ENCODE assay signal across 26 cellular contexts in genomic region chr15:93438310-93438709, GRCh38.
A peak's percentile ranks its signal among the peaks of the same experiment; 100 is the strongest.
DNase-seq lines count a peak whose midpoint lies in the region; ATAC-seq, FAIRE-seq and TF ChIP-seq lines count a peak whose summit lies in the region.
"Had no signal": no experiment of that assay in that cellular context is flagged by ENCODE, and none has a peak within 500 bp of the region (broad histone marks: within the 10 kb centered on the region; RNA-seq: fewer than 3 reads in every experiment).

No MANE protein-coding gene starts in this region.

- FAIRE-seq in HepG2 (lab: Jason Lieb, UNC), result no peak
- no peak for FAIRE-seq in H1 (lab: Jason Lieb, UNC)
- FAIRE-seq: A549, D721Med, GM12878, GM19239 had no signal

- peaks cover 18% of the 10 kb centered on the region for H3K27me3 Mint-ChIP-seq in activated CD4-positive, alpha-beta memory T cell treated with anti-CD3 and anti-CD28 coated beads for 36 hours

- H3K4me3 Mint-ChIP-seq in activated CD4-positive, alpha-beta memory T cell treated with anti-CD3 and anti-CD28 coated beads for 36 hours, result no peak overlapping the region
- H3K4me3 Mint-ChIP-seq: CD14-positive monocyte; CD4-positive, alpha-beta T cell; CD8-positive, alpha-beta memory T cell had no signal

- no peak overlapping the region for H3K18ac ChIP-seq in H1 (ENCODE audit: extremely low read depth, low read length)
- H3K18ac ChIP-seq in mesendoderm (ENCODE audit: low read length), result no peak overlapping the region

- DNase-seq in HepG2 (ENCODE audit: low spot score), result no peak
- DNase-seq in right lobe of liver, result no peak
- no peak for DNase-seq in H1 (ENCODE audit: low read depth in 1 of 2, low spot score in 2 of 2)
- peak; percentile 33 for DNase-seq in mesendoderm
- no peak for DNase-seq in activated CD4-positive, alpha-beta memory T cell treated with anti-CD3 and anti-CD28 coated beads for 36 hours
- DNase-seq: 8988T; ACHN; AML-193; BE2C; CD4-positive, alpha-beta T cell; CD8-positive, alpha-beta memory T cell; DMS 273 treated with DMSO at 0.1 percent for 48 hours; DMS79; EL; GDM1; GOT3; H7 had no signal

- H3K4me2 ChIP-seq in HepG2 (ENCODE audit: low read depth, low read length) (no peak overlapping the region), H1 (ENCODE audit: insufficient read depth in 1 of 2, low read depth in 2 of 2, low read length in 2 of 2) (no peak overlapping the region), mesendoderm (ENCODE audit: low read length) (no peak overlapping the region)
- H3K4me2 ChIP-seq: A549; BLaER1 treated with 17β-estradiol and CSF1 and Interleukin-3, amounts not matched to agents 10 nM and 100 nM had no signal

- H4K91ac ChIP-seq in H1 (replicated peaks; ENCODE audit: insufficient read length, low read length), result no peak overlapping the region

- no peaks in the 10 kb centered on the region for H3K4me1 Mint-ChIP-seq in activated CD4-positive, alpha-beta memory T cell treated with anti-CD3 and anti-CD28 coated beads for 36 hours (ENCODE audit: low read depth)
- H3K4me1 Mint-ChIP-seq: CD14-positive monocyte; CD8-positive, alpha-beta memory T cell had no signal

- H3K23me2 ChIP-seq in H1 (ENCODE audit: low read depth, low read length), result no peaks in the 10 kb centered on the region

- no peaks in the 10 kb centered on the region for H3K36me3 Mint-ChIP-seq in activated CD4-positive, alpha-beta memory T cell treated with anti-CD3 and anti-CD28 coated beads for 36 hours
- H3K36me3 Mint-ChIP-seq: CD14-positive monocyte; CD8-positive, alpha-beta memory T cell had no signal

- H3K36me3 ChIP-seq in HepG2 (replicated peaks in 1 of 2; ENCODE audit: control insufficient read depth in 1 of 2, insufficient read depth in 2 of 2, low read length in 2 of 2), result no peaks in the 10 kb centered on the region
- H3K36me3 ChIP-seq in right lobe of liver, result no peaks in the 10 kb centered on the region
- H3K36me3 ChIP-seq in H1 (ENCODE audit: control insufficient read depth in 2 of 4, insufficient read depth in 4 of 4, low read length in 3 of 4), result no peaks in the 10 kb centered on the region
- no peaks in the 10 kb centered on the region for H3K36me3 ChIP-seq in mesendoderm (ENCODE audit: control insufficient read depth, insufficient read depth, low read length)
- H3K36me3 ChIP-seq: BE2C; BLaER1 treated with 17β-estradiol and CSF1 and Interleukin-3, amounts not matched to agents 10 nM and 100 nM had no signal

- H2AFZ ChIP-seq in HepG2 (ENCODE audit: low read length), result no peak overlapping the region
- H2AFZ ChIP-seq in H1 (ENCODE audit: low read length), result no peak overlapping the region

- no peak for TF ChIP-seq POLR2A in HepG2 (IDR thresholded peaks at IDR 0.05; ENCODE audit: insufficient read depth in 1 of 2, low read depth in 2 of 2, low read length in 2 of 2)
- no peak for TF ChIP-seq POLR2A in right lobe of liver (IDR thresholded peaks at IDR 0.05)
- no peak for TF ChIP-seq POLR2A in H1 (IDR thresholded peaks at IDR 0.05; ENCODE audit: control extremely low read depth in 1 of 2, low read depth in 2 of 2, low read length in 2 of 2)

- H3K14ac ChIP-seq in H1 (ENCODE audit: insufficient read length), result no peak overlapping the region

- H3K9ac ChIP-seq in HepG2 (ENCODE audit: insufficient read depth, low read depth, low read length) (no peak overlapping the region), H1 (replicated peaks in 1 of 4; ENCODE audit: extremely low read depth in 1 of 4, low read depth in 3 of 4, low read length in 3 of 4) (no peak overlapping the region), mesendoderm (ENCODE audit: low read length) (no peak overlapping the region)
- H3K9ac ChIP-seq: BLaER1 treated with 17β-estradiol and CSF1 and Interleukin-3, amounts not matched to agents 10 nM and 100 nM had no signal

- H2BK5ac ChIP-seq in H1 (ENCODE audit: low read depth, low read length), result no peak overlapping the region
- no peak overlapping the region for H2BK5ac ChIP-seq in mesendoderm (ENCODE audit: low read length)

- 0 out of 2 replicates have a peak, but pooled peaks have one; percentile 12 for TF ChIP-seq CTCF in HepG2 (CRISPR knock-in tag; IDR thresholded peaks at IDR 0.05)
- no peak for TF ChIP-seq CTCF in right lobe of liver (IDR thresholded peaks at IDR 0.05)
- TF ChIP-seq CTCF in H1 (IDR thresholded peaks at IDR 0.05; ENCODE audit: control extremely low read depth in 1 of 3, insufficient read depth in 1 of 3, low read depth in 1 of 3, low read length in 3 of 3), result peak in 2 of 3 experiments; percentile 14 to 23; a peak in 2 of 4 replicates

- no peak overlapping the region for H3K27ac Mint-ChIP-seq in activated CD4-positive, alpha-beta memory T cell treated with anti-CD3 and anti-CD28 coated beads for 36 hours
- H3K27ac Mint-ChIP-seq: CD14-positive monocyte; CD4-positive, alpha-beta T cell; CD8-positive, alpha-beta memory T cell had no signal

- H3K9me3 ChIP-seq in HepG2 (ENCODE audit: low read length), result no peaks in the 10 kb centered on the region
- H3K9me3 ChIP-seq in right lobe of liver, result no peaks in the 10 kb centered on the region
- no peaks in the 10 kb centered on the region; a peak in 1 of 4 replicates for H3K9me3 ChIP-seq in H1 (ENCODE audit: insufficient read depth in 2 of 2, low read depth in 1 of 2, low read length in 1 of 2)
- H3K9me3 ChIP-seq: A549, BE2C had no signal

- POLR2A ChIA-PET in HepG2 (lab: Yijun Ruan, JAX), result no interaction called here
- POLR2A ChIA-PET in H1 (lab: Charles Lee; ENCODE audit: partially characterized antibody), result no interaction called here
- POLR2A ChIA-PET in activated CD4-positive, alpha-beta memory T cell treated with anti-CD3 and anti-CD28 coated beads for 36 hours (lab: Charles Lee), result no interaction called here

- H3K79me2 ChIP-seq in HepG2 (ENCODE audit: insufficient read depth, low read length) (no peaks in the 10 kb centered on the region), H1 (ENCODE audit: control insufficient read depth in 1 of 2, insufficient read depth in 2 of 2, low read length in 2 of 2) (no peaks in the 10 kb centered on the region), mesendoderm (ENCODE audit: control insufficient read depth, insufficient read depth, low read length) (no peaks in the 10 kb centered on the region)

- ATAC-seq in HepG2 (no peak), right lobe of liver (no peak), GM21825 (IDR thresholded peaks at IDR 0.05; ENCODE audit: unreplicated experiment) (no peak), GM19328 (IDR thresholded peaks at IDR 0.05; ENCODE audit: unreplicated experiment) (no peak)
- ATAC-seq: A549, GM12878, HCT116 had no signal

- no peak overlapping the region for H2BK20ac ChIP-seq in H1 (ENCODE audit: low read length)

- H3K23ac ChIP-seq in H1 (ENCODE audit: insufficient read length) (no peak overlapping the region), mesendoderm (ENCODE audit: low read length) (no peak overlapping the region)

- H3K4me3 ChIP-seq in HepG2 (replicated peaks in 1 of 3; ENCODE audit: insufficient read depth in 1 of 3, low read depth in 2 of 3, low read length in 3 of 3) (no peak overlapping the region), right lobe of liver (no peak overlapping the region), H1 (ENCODE audit: extremely low read depth in 1 of 4, insufficient read depth in 2 of 4, low read depth in 3 of 4, low read length in 4 of 4) (no peak overlapping the region), mesendoderm (ENCODE audit: low read length) (no peak overlapping the region)
- H3K4me3 ChIP-seq: A549; BLaER1 treated with 17β-estradiol and CSF1 and Interleukin-3, amounts not matched to agents 10 nM and 100 nM; GM12878 had no signal

- peaks cover 0 to 3% of the 10 kb centered on the region in 2 experiments; a peak in 1 of 5 replicates for H3K27me3 ChIP-seq in HepG2 (ENCODE audit: control insufficient read depth in 1 of 2, insufficient read depth in 2 of 2, low read length in 2 of 2)
- no peaks in the 10 kb centered on the region for H3K27me3 ChIP-seq in right lobe of liver
- H3K27me3 ChIP-seq in H1 (replicated peaks in 1 of 4; ENCODE audit: control insufficient read depth in 3 of 4, extremely low read depth in 1 of 4, insufficient read depth in 3 of 4, low read length in 3 of 4), result no peaks in the 10 kb centered on the region
- no peaks in the 10 kb centered on the region for H3K27me3 ChIP-seq in mesendoderm (ENCODE audit: insufficient read depth, low read length, poor library complexity)
- H3K27me3 ChIP-seq: BE2C; BLaER1 treated with 17β-estradiol and CSF1 and Interleukin-3, amounts not matched to agents 10 nM and 100 nM had no signal

- 1% methylated on average over 4 of the region's 4 CpGs for WGBS in HepG2 (ENCODE audit: low lambda C conversion rate)
- WGBS in right lobe of liver (ENCODE audit: insufficient coverage, low coverage, low lambda C conversion rate, missing lambda C conversion rate), result 16% methylated on average over 4 of the region's 4 CpGs
- WGBS in H1 (ENCODE audit: extremely low coverage in 1 of 2, insufficient coverage in 1 of 2, insufficient read length in 1 of 2, insufficient replicate concordance in 2 of 2, low coverage in 1 of 2, low lambda C conversion rate in 2 of 2, missing lambda C conversion rate in 1 of 2), 2 experiments, result 94% methylated on average over 4 of the region's 4 CpGs; no CpG with 5 or more reads in 1 of the 2 experiments
- WGBS in mesendoderm (ENCODE audit: extremely low coverage, insufficient coverage, low lambda C conversion rate), result no CpG with 5 or more reads among the region's 4 CpGs

- H2BK120ac ChIP-seq in H1 (replicated peaks; ENCODE audit: low read depth, low read length) (no peak overlapping the region), mesendoderm (ENCODE audit: low read depth, low read length) (no peak overlapping the region)

- in situ Hi-C loops in HepG2 (cut with HindIII; ENCODE audit: extremely low pct_ligation_motif_present, low pct_unique_long_range_greater_than_20kb), result no loop called here

- H3K4ac ChIP-seq in H1 (replicated peaks; ENCODE audit: insufficient read length, low read depth, low read length) (no peak overlapping the region), mesendoderm (ENCODE audit: low read depth, low read length) (no peak overlapping the region)

- H4K5ac ChIP-seq in H1 (ENCODE audit: insufficient read length, low read depth, low read length), result no peak overlapping the region
- H4K5ac ChIP-seq in mesendoderm (ENCODE audit: low read length), result no peak overlapping the region

- H3K27ac ChIP-seq in HepG2 (ENCODE audit: extremely low read length, insufficient read depth, low read length) (no peak overlapping the region), right lobe of liver (no peak overlapping the region), H1 (ENCODE audit: low read depth, low read length) (no peak overlapping the region), mesendoderm (ENCODE audit: low read depth, low read length) (no peak overlapping the region)
- H3K27ac ChIP-seq: A549; BLaER1 treated with 17β-estradiol and CSF1 and Interleukin-3, amounts not matched to agents 10 nM and 100 nM had no signal

- H3K4me1 ChIP-seq in HepG2 (ENCODE audit: insufficient read depth, low read length) (no peaks in the 10 kb centered on the region), right lobe of liver (no peaks in the 10 kb centered on the region), H1 (replicated peaks in 1 of 4; ENCODE audit: control insufficient read depth in 3 of 4, insufficient read depth in 4 of 4, low read length in 3 of 4) (no peaks in the 10 kb centered on the region), mesendoderm (ENCODE audit: control insufficient read depth, low read depth, low read length) (no peaks in the 10 kb centered on the region)
- H3K4me1 ChIP-seq: A549, BE2C had no signal

- H2BK15ac ChIP-seq in H1 (ENCODE audit: low read length) (no peak overlapping the region), mesendoderm (replicated peaks; ENCODE audit: low read depth) (no peak overlapping the region)

- BruUV-seq in HepG2 (replicated peaks; lab: Mats Ljungman, UMichigan), result no TSS peak

- TF ChIP-seq EP300 in HepG2 (IDR thresholded peaks at IDR 0.05; ENCODE audit: low read depth in 2 of 2, low read length in 2 of 2) (no peak), HepG2 (CRISPR knock-in tag; IDR thresholded peaks at IDR 0.05; ENCODE audit: borderline replicate concordance) (no peak), H1 (IDR thresholded peaks at IDR 0.05; ENCODE audit: borderline replicate concordance in 1 of 2, low read depth in 2 of 2, low read length in 2 of 2) (no peak)

- CTCF ChIA-PET in HepG2 (lab: Yijun Ruan, JAX; ENCODE audit: low intra/inter-chr PET ratio, low total read pairs), result no interaction called here
- CTCF ChIA-PET in H1 (lab: Charles Lee; ENCODE audit: partially characterized antibody), result interaction anchor here (0.6 to 1.6 kb wide), 4 partner anchors 24 to 681 kb away, joined by 3 to 4 read pairs (median 4); no protein-coding TSS in a partner anchor
- CTCF ChIA-PET in activated CD4-positive, alpha-beta memory T cell treated with anti-CD3 and anti-CD28 coated beads for 36 hours (lab: Charles Lee), result no interaction called here

- H3K56ac ChIP-seq in H1 (replicated peaks; ENCODE audit: insufficient read length, low read depth, low read length) (no peak overlapping the region), mesendoderm (ENCODE audit: low read length) (no peak overlapping the region)

- H4K8ac ChIP-seq in H1 (ENCODE audit: extremely low read depth, insufficient read depth, low read length) (no peak overlapping the region), mesendoderm (ENCODE audit: low read depth, low read length) (no peak overlapping the region)

- H2AK5ac ChIP-seq in H1 (ENCODE audit: low read depth, low read length) (no peak overlapping the region), mesendoderm (ENCODE audit: low read length) (no peak overlapping the region)

- H4K20me1 ChIP-seq in HepG2 (ENCODE audit: insufficient read depth, low read length) (no peaks in the 10 kb centered on the region), H1 (replicated peaks in 1 of 2; ENCODE audit: control insufficient read depth in 1 of 2, insufficient read depth in 2 of 2, low read length in 2 of 2) (no peaks in the 10 kb centered on the region)
- H4K20me1 ChIP-seq: BLaER1 treated with 17β-estradiol and CSF1 and Interleukin-3, amounts not matched to agents 10 nM and 100 nM had no signal

- peak overlapping the region; percentile 43; the same call in 1 of the 2 replicates for H2BK12ac ChIP-seq in H1 (ENCODE audit: low read depth, low read length)

- H3K9me3 Mint-ChIP-seq in activated CD4-positive, alpha-beta memory T cell treated with anti-CD3 and anti-CD28 coated beads for 36 hours, result no peaks in the 10 kb centered on the region

- TF ChIP-seq RAD21 in HepG2 (CRISPR knock-in tag; IDR thresholded peaks at IDR 0.05) (no peak), H1 (IDR thresholded peaks at IDR 0.05 in 1 of 2, conservative IDR thresholded peaks at IDR 0.05 in 1 of 2; ENCODE audit: low read depth in 2 of 2, low read length in 2 of 2) (peak; percentile 31 to 53; a peak in 3 of 4 replicates)

- intact Hi-C loops in HepG2 (cut with micrococcal nuclease; ENCODE audit: unreplicated experiment), result no loop called here
- intact Hi-C loops in right lobe of liver (cut with DNase I), result no loop called here
- intact Hi-C loops in activated CD4-positive, alpha-beta memory T cell treated with anti-CD3 and anti-CD28 coated beads for 36 hours (cut with micrococcal nuclease), result no loop called here

- H3K79me1 ChIP-seq in H1 (ENCODE audit: low read depth, low read length), result no peaks in the 10 kb centered on the region
- H3K79me1 ChIP-seq in mesendoderm (ENCODE audit: low read length), result no peaks in the 10 kb centered on the region

Comparison
In these comparisons a context has a peak if more than half of its experiments do, and no peak if none do; other contexts are left out.
1. CTCF ChIP-seq: peak in HepG2 (single experiment) and H1 (2 of 3); none in right lobe of liver (0 of 4).
2. Of the 41 proteins assayed by ChIP-seq in both HepG2 and H1: peak only in HepG2: none; only in H1: RAD21; in both: CTCF; in neither: 39.